ENCODE assay signal across 17 cellular contexts in the genomic region with DNA sequence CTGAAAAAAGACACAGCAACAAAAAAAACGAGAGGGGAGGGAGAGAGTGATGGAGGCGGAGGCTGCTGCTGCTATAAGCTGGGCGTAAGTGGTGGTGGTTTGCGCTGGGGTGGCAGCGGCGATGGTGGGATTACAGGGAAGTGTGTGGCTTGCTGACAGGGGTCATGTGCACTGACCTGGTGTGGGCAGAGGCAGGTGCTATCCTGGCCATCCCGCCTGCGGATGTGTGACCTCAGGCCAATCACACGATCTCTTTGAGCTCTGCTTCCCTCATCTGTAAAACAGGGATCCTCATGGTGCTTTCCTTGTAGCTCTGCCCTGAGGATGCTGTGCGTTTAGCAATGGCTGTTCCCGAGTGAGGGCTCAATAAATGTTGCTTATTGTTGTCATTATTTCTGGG. TPM values are rescaled to one million over a fixed set of nuclear protein-coding genes. Genes with fewer than 3 reads are reported as not detected.
DNase-seq lines count a peak whose midpoint lies in the region; ATAC-seq and TF ChIP-seq lines count a peak whose summit lies in the region.
"Had no signal": no experiment of that assay in that cellular context is flagged by ENCODE, and none has a peak within 500 bp of the region (broad histone marks: within the 10 kb centered on the region; RNA-seq: fewer than 3 reads in every experiment).

No MANE protein-coding gene starts in this region.

- peaks cover 67% of the 10 kb centered on the region for H3K36me3 Mint-ChIP-seq in activated T-cell treated with anti-CD3 and anti-CD28 coated beads, Interleukin-2, amount 50 U/mL, for 24 hours (ENCODE audit: low read depth)
- H3K36me3 Mint-ChIP-seq in chondrocyte (ENCODE audit: low read depth), result peaks cover 8% of the 10 kb centered on the region

- H4K20me1 ChIP-seq in Loucy (ENCODE audit: insufficient read depth, low read length, poor library complexity, severe bottlenecking), result peaks cover 8% of the 10 kb centered on the region

- H3K4me3 ChIP-seq in Loucy (ENCODE audit: low read length, poor library complexity, severe bottlenecking), result no peak overlapping the region
- H3K4me3 ChIP-seq in parathyroid adenoma (ENCODE audit: low read depth, low read length), result no peak overlapping the region
- no peak overlapping the region for H3K4me3 ChIP-seq in HAP-1
- H3K4me3 ChIP-seq in lower lobe of right lung, result no peak overlapping the region
- H3K4me3 ChIP-seq: hepatocyte, thyroid gland had no signal

- peaks cover 7% of the 10 kb centered on the region for H3K9me3 Mint-ChIP-seq in activated T-cell treated with anti-CD3 and anti-CD28 coated beads, Interleukin-2, amount 50 U/mL, for 24 hours
- H3K9me3 Mint-ChIP-seq in chondrocyte (ENCODE audit: low read depth), result no peaks in the 10 kb centered on the region

- peaks cover 40% of the 10 kb centered on the region for H3K4me1 ChIP-seq in Loucy (ENCODE audit: insufficient read depth, low read length, poor library complexity, severe bottlenecking)
- H3K4me1 ChIP-seq in parathyroid adenoma, result peaks cover 34% of the 10 kb centered on the region
- peaks cover 20% of the 10 kb centered on the region for H3K4me1 ChIP-seq in HAP-1
- peaks cover 74% of the 10 kb centered on the region for H3K4me1 ChIP-seq in lower lobe of right lung

- H2AFZ ChIP-seq in Loucy (ENCODE audit: low read length) (no peak overlapping the region), parathyroid adenoma (no peak overlapping the region)
- H2AFZ ChIP-seq: hepatocyte had no signal

- TF ChIP-seq CTCF in Loucy (conservative IDR thresholded peaks at IDR 0.05; ENCODE audit: low read length) (no peak), chondrocyte (IDR thresholded peaks at IDR 0.05) (no peak), parathyroid adenoma (IDR thresholded peaks at IDR 0.05) (no peak), lower lobe of right lung (IDR thresholded peaks at IDR 0.05) (no peak)

- H3K4me3 Mint-ChIP-seq in activated T-cell treated with anti-CD3 and anti-CD28 coated beads, Interleukin-2, amount 50 U/mL, for 24 hours, result peak overlapping the region; percentile 100
- peak overlapping the region; percentile 23 for H3K4me3 Mint-ChIP-seq in chondrocyte (ENCODE audit: unreplicated experiment)

- no peaks in the 10 kb centered on the region for H3F3A ChIP-seq in Loucy (ENCODE audit: low read depth)

- peaks cover 53% of the 10 kb centered on the region for H3K79me2 ChIP-seq in Loucy (ENCODE audit: insufficient read depth, low read length)
- peaks cover 32% of the 10 kb centered on the region for H3K79me2 ChIP-seq in parathyroid adenoma

- no peaks in the 10 kb centered on the region for H3K27me3 Mint-ChIP-seq in activated T-cell treated with anti-CD3 and anti-CD28 coated beads, Interleukin-2, amount 50 U/mL, for 24 hours
- no peaks in the 10 kb centered on the region for H3K27me3 Mint-ChIP-seq in chondrocyte (ENCODE audit: low read depth)

- intact Hi-C loops in lower lobe of right lung (cut with DNase I), result no loop called here

- in situ Hi-C loops in HAP-1 (cut with MboI; ENCODE audit: low sequenced_read_pairs), result no loop called here

- no peaks in the 10 kb centered on the region for H3K9me2 ChIP-seq in Loucy (replicated peaks; ENCODE audit: low read depth, low read length)

- H3K9me3 ChIP-seq in Loucy (ENCODE audit: insufficient read depth, low read depth, low read length) (no peaks in the 10 kb centered on the region), parathyroid adenoma (ENCODE audit: control insufficient read depth, low read length) (no peaks in the 10 kb centered on the region), HAP-1 (no peaks in the 10 kb centered on the region), lower lobe of right lung (no peaks in the 10 kb centered on the region)
- H3K9me3 ChIP-seq: thyroid gland had no signal

- no peak for ATAC-seq in lower lobe of right lung
- ATAC-seq: left cardiac atrium had no signal

- H3K9ac ChIP-seq in Loucy (ENCODE audit: low read depth, low read length, poor library complexity, severe bottlenecking) (no peak overlapping the region), parathyroid adenoma (no peak overlapping the region)

- H3K27ac ChIP-seq in parathyroid adenoma (no peak overlapping the region), lower lobe of right lung (no peak overlapping the region)
- H3K27ac ChIP-seq: brain microvascular endothelial cell, hepatocyte, thyroid gland had no signal

- DNase-seq in activated T-cell treated with anti-CD3 and anti-CD28 coated beads, Interleukin-2, amount 50 U/mL, for 24 hours, result no peak
- no peak for DNase-seq in activated T-cell treated with anti-CD3 and anti-CD28 coated beads for 4 hours
- DNase-seq in chondrocyte (ENCODE audit: low spot score), result no peak
- DNase-seq in HAP-1 (ENCODE audit: low spot score in 2 of 2), result no peak
- no peak for DNase-seq in NCI-H2107 treated with DMSO at 0.1 percent for 48 hours (lab: John Stamatoyannopoulos, UW; ENCODE audit: unreplicated experiment)
- DNase-seq in lower lobe of right lung, result no peak
- DNase-seq: activated CD4-positive, alpha-beta T cell treated with anti-CD3 and anti-CD28 coated beads for 1 hour; activated effector memory CD4-positive, alpha-beta T cell treated with Interleukin-2 at 50 U/mL for 16 hours; brain microvascular endothelial cell; left cardiac atrium; NCI-H2081; NCI-H748 treated with DMSO at 0.1 percent for 48 hours; T-helper 1 cell; thyroid gland had no signal

- H3K4me1 Mint-ChIP-seq in activated T-cell treated with anti-CD3 and anti-CD28 coated beads, Interleukin-2, amount 50 U/mL, for 24 hours (ENCODE audit: low read depth), result peaks cover 63% of the 10 kb centered on the region
- peaks cover 60% of the 10 kb centered on the region for H3K4me1 Mint-ChIP-seq in chondrocyte (ENCODE audit: low read depth)

- H3K27me3 ChIP-seq in Loucy (ENCODE audit: insufficient read depth, low read length, poor library complexity, severe bottlenecking) (no peaks in the 10 kb centered on the region), parathyroid adenoma (ENCODE audit: control insufficient read depth, insufficient read depth, low read length) (no peaks in the 10 kb centered on the region), HAP-1 (ENCODE audit: low read depth) (no peaks in the 10 kb centered on the region), lower lobe of right lung (ENCODE audit: low read depth) (no peaks in the 10 kb centered on the region)
- H3K27me3 ChIP-seq: brain microvascular endothelial cell, hepatocyte, thyroid gland had no signal

- H3K4me2 ChIP-seq in Loucy (ENCODE audit: low read depth, low read length, poor library complexity, severe bottlenecking) (peak overlapping the region; percentile 99), parathyroid adenoma (ENCODE audit: low read length) (peak overlapping the region; percentile 32)

- peak overlapping the region; percentile 100 for H3K27ac Mint-ChIP-seq in activated T-cell treated with anti-CD3 and anti-CD28 coated beads, Interleukin-2, amount 50 U/mL, for 24 hours
- H3K27ac Mint-ChIP-seq in chondrocyte (ENCODE audit: unreplicated experiment), result peak overlapping the region; percentile 71

- H3K36me3 ChIP-seq in Loucy (ENCODE audit: insufficient read depth, low read length), result no peaks in the 10 kb centered on the region
- no peaks in the 10 kb centered on the region for H3K36me3 ChIP-seq in parathyroid adenoma (ENCODE audit: control insufficient read depth, insufficient read depth, low read length)
- 0 out of 2 replicates have a peak, but pooled peaks cover 3% of the 10 kb centered on the region for H3K36me3 ChIP-seq in HAP-1 (replicated peaks)
- H3K36me3 ChIP-seq in lower lobe of right lung, result no peaks in the 10 kb centered on the region
- H3K36me3 ChIP-seq: brain microvascular endothelial cell, thyroid gland had no signal

RNA-seq across cellular contexts. Expression of a gene that starts 3.3 kb away (rescaled TPM):
- total RNA-seq in chondrocyte (42.3 to 59.8 TPM (median 45.0 TPM) in 3 replicates), lower lobe of right lung (35.2 TPM)

RNA-seq across cellular contexts. Expression of a gene that starts 5.9 kb away (rescaled TPM):
- total RNA-seq in chondrocyte, result 20.8 to 24.7 TPM (median 24.2 TPM) in 3 replicates
- total RNA-seq in lower lobe of right lung, result 22.7 TPM

RNA-seq across cellular contexts. Expression of a gene that starts 10.5 kb away (rescaled TPM):
- total RNA-seq in chondrocyte (20.9 to 26.5 TPM (median 23.5 TPM) in 3 replicates), lower lobe of right lung (11.6 TPM)

RNA-seq across cellular contexts. Expression of a gene that starts 13.2 kb away (rescaled TPM):
- total RNA-seq in chondrocyte, result 6.1 to 7.9 TPM (median 6.4 TPM) in 3 replicates
- total RNA-seq in lower lobe of right lung, result 7.1 TPM

RNA-seq across cellular contexts. Expression of a gene that starts 17.3 kb away (rescaled TPM):
- total RNA-seq in chondrocyte, result 119 to 137 TPM (median 129 TPM) in 3 replicates
- total RNA-seq in lower lobe of right lung, result 143 TPM
